Comparison of ENCODE assay signal across 8 cellular contexts in the genomic region with DNA sequence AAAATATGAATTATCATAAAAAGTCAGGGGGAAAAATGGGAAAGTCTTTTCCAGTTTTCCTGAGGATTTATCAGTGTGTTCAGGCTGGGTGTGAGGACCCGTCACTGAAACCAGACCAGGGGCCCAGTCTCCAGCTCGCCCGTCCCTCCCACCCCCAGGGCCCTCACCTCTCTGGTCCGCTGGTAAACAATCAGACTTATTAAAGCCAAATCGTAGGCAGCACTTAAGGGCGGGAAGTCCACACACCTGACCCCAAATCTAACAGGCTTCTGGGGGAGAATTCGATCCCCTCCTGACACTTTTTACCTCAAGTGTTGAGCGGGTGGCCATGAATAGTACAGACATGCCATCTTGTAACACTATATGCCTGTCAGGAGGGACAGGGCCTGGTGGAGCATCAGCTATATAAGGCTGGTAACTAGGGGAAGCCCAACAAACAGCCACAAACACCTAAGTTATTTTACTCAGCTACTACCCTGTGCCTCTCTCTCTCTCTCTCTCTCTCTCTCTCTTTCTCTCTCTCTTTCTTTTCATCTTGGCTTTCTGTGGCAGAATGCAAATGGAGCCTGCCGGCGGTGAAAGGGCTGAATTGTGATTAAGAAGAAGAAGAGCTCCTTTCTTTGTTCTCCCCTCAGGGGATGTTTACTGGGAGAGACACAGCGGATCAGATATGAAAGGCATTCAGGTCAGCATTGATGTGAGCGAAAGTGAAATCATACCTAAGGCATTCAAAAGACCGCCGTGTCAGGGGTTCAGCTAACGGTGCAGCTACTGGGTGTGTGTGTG. TPM values are rescaled to one million over a fixed set of nuclear protein-coding genes. Genes with fewer than 3 reads are reported as not detected.
DNase-seq lines count a peak whose midpoint lies in the region; ATAC-seq and TF ChIP-seq lines count a peak whose summit lies in the region.

No MANE protein-coding gene starts in this region.

- DNase-seq in CD8-positive, alpha-beta memory T cell, result peak in 4 of 5 donors; percentile 50 to 84 (median 66)
- no peak for DNase-seq in activated naive CD8-positive, alpha-beta T cell treated with anti-CD3 and anti-CD28 coated beads for 36 hours
- DNase-seq in smooth muscle cell (lab: John Stamatoyannopoulos, UW; ENCODE audit: unreplicated experiment) (no peak), 8988T (no peak)

- H3K9ac ChIP-seq in iPS-15b (ENCODE audit: low read depth, low read length) (no peak overlapping the region), smooth muscle cell (ENCODE audit: low read depth) (peak overlapping the region; percentile 98)

- no peaks in the 10 kb centered on the region for H3K9me3 ChIP-seq in CD8-positive, alpha-beta memory T cell (ENCODE audit: low read length)
- no peaks in the 10 kb centered on the region for H3K9me3 ChIP-seq in iPS-15b (ENCODE audit: control insufficient read depth, insufficient read depth, low read length)
- H3K9me3 ChIP-seq in smooth muscle cell (replicated peaks; ENCODE audit: low read depth), result no peaks in the 10 kb centered on the region

- H3K36me3 ChIP-seq in CD8-positive, alpha-beta memory T cell (ENCODE audit: insufficient read depth, low read length), result no peaks in the 10 kb centered on the region
- H3K36me3 ChIP-seq in iPS-15b (ENCODE audit: control insufficient read depth, insufficient read depth, low read length), result no peaks in the 10 kb centered on the region
- H3K36me3 ChIP-seq in smooth muscle cell (ENCODE audit: low read depth), result no peaks in the 10 kb centered on the region

- H3K9me3 Mint-ChIP-seq in CD8-positive, alpha-beta memory T cell, result peaks cover 0 to 2% (median 0%) of the 10 kb centered on the region in 5 donors
- no peaks in the 10 kb centered on the region for H3K9me3 Mint-ChIP-seq in activated naive CD8-positive, alpha-beta T cell treated with anti-CD3 and anti-CD28 coated beads for 36 hours

- H3K4me2 ChIP-seq in smooth muscle cell, result peak overlapping the region; percentile 91

- H3K4me1 Mint-ChIP-seq in CD8-positive, alpha-beta memory T cell, result peaks cover 73 to 95% (median 89%) of the 10 kb centered on the region in 3 donors
- peaks cover 33% of the 10 kb centered on the region for H3K4me1 Mint-ChIP-seq in activated naive CD8-positive, alpha-beta T cell treated with anti-CD3 and anti-CD28 coated beads for 36 hours

- H3K36me3 Mint-ChIP-seq in CD8-positive, alpha-beta memory T cell, result peaks cover 0 to 29% (median 2%) of the 10 kb centered on the region in 3 donors
- H3K36me3 Mint-ChIP-seq in activated naive CD8-positive, alpha-beta T cell treated with anti-CD3 and anti-CD28 coated beads for 36 hours, result no peaks in the 10 kb centered on the region

- peaks cover 22% of the 10 kb centered on the region for H3F3A ChIP-seq in smooth muscle cell (ENCODE audit: low read depth)

- H3K4me3 ChIP-seq in CD8-positive, alpha-beta memory T cell (ENCODE audit: low read length), result peak overlapping the region; percentile 33
- peak overlapping the region; percentile 38 for H3K4me3 ChIP-seq in iPS-15b (ENCODE audit: low read depth, low read length)
- H3K4me3 ChIP-seq in smooth muscle cell, result peak overlapping the region; percentile 82

- ATAC-seq in GM19452 (IDR thresholded peaks at IDR 0.05; ENCODE audit: unreplicated experiment), result peak; percentile 70
- ATAC-seq in HG03520 (IDR thresholded peaks at IDR 0.05; ENCODE audit: unreplicated experiment), result peak; percentile 76
- no peak for ATAC-seq in HG03354 (IDR thresholded peaks at IDR 0.05; ENCODE audit: poor library complexity, severe bottlenecking, unreplicated experiment)

- POLR2A ChIA-PET in CD8-positive, alpha-beta memory T cell (lab: Charles Lee), result interaction anchor here (0.6 to 1.3 kb wide), 10 partner anchors 12 to 424 kb away, joined by 3 to 8 read pairs (median 3); a partner anchor contains a TSS

- H4K20me1 ChIP-seq in smooth muscle cell (ENCODE audit: low read depth), result peaks cover 87% of the 10 kb centered on the region

- WGBS in smooth muscle cell (ENCODE audit: low lambda C conversion rate), result 3% methylated on average over 13 of the region's 15 CpGs

- H3K79me2 ChIP-seq in smooth muscle cell (ENCODE audit: low read depth), result peaks cover 100% of the 10 kb centered on the region

- H3K27ac Mint-ChIP-seq in CD8-positive, alpha-beta memory T cell, result peak overlapping the region; percentile 92 to 99 (median 93)
- H3K27ac Mint-ChIP-seq in activated naive CD8-positive, alpha-beta T cell treated with anti-CD3 and anti-CD28 coated beads for 36 hours, result peak overlapping the region; percentile 63

- no peak for TF ChIP-seq CTCF in smooth muscle cell (IDR thresholded peaks at IDR 0.05; ENCODE audit: borderline replicate concordance, insufficient read depth, poor library complexity, severe bottlenecking)

- peak overlapping the region; percentile 84 to 93 (median 89) for H3K4me3 Mint-ChIP-seq in CD8-positive, alpha-beta memory T cell
- H3K4me3 Mint-ChIP-seq in activated naive CD8-positive, alpha-beta T cell treated with anti-CD3 and anti-CD28 coated beads for 36 hours, result peak overlapping the region; percentile 22

- H3K27me3 ChIP-seq in CD8-positive, alpha-beta memory T cell (ENCODE audit: insufficient read depth, low read length, poor library complexity, severe bottlenecking), result peaks cover 4% of the 10 kb centered on the region
- peaks cover 78% of the 10 kb centered on the region for H3K27me3 ChIP-seq in iPS-15b (ENCODE audit: control insufficient read depth, insufficient read depth, low read length)
- H3K27me3 ChIP-seq in smooth muscle cell (ENCODE audit: low read depth), result no peaks in the 10 kb centered on the region

- H3K27me3 Mint-ChIP-seq in CD8-positive, alpha-beta memory T cell, result peaks cover 6 to 7% of the 10 kb centered on the region in 2 donors
- peaks cover 68% of the 10 kb centered on the region for H3K27me3 Mint-ChIP-seq in activated naive CD8-positive, alpha-beta T cell treated with anti-CD3 and anti-CD28 coated beads for 36 hours

- H3K27ac ChIP-seq in CD8-positive, alpha-beta memory T cell (ENCODE audit: low read depth, low read length), result peak overlapping the region; percentile 60
- H3K27ac ChIP-seq in smooth muscle cell (ENCODE audit: low read depth), result peak overlapping the region; percentile 98

- CTCF ChIA-PET in CD8-positive, alpha-beta memory T cell (lab: Charles Lee), result interaction anchor here (1.2 to 1.5 kb wide), 4 partner anchors 14 to 177 kb away, joined by 3 to 6 read pairs (median 3); no protein-coding TSS in a partner anchor

- H2AFZ ChIP-seq in smooth muscle cell (ENCODE audit: low read depth), result no peak overlapping the region

- H3K4me1 ChIP-seq in CD8-positive, alpha-beta memory T cell (ENCODE audit: insufficient read depth, low read length), result peaks cover 36% of the 10 kb centered on the region
- H3K4me1 ChIP-seq in iPS-15b (ENCODE audit: control insufficient read depth, insufficient read depth, low read length) (peaks cover 45% of the 10 kb centered on the region), smooth muscle cell (ENCODE audit: low read depth) (peaks cover 96% of the 10 kb centered on the region)

RNA-seq across cellular contexts. Expression of a gene that starts 9.5 kb away (rescaled TPM):
- 10 to 100 TPM; 32.7 to 35.8 TPM for total RNA-seq in CD8-positive, alpha-beta memory T cell
- polyA plus RNA-seq in CD8-positive, alpha-beta memory T cell, result 20.6 TPM
- total RNA-seq in activated naive CD8-positive, alpha-beta T cell treated with anti-CD3 and anti-CD28 coated beads for 36 hours, result 10 to 100 TPM in 1 of 2 experiments, 1 to 10 TPM in 1; 9.0 to 10.5 TPM
- 148 and 158 TPM in 2 replicates for total RNA-seq in smooth muscle cell
- polyA plus RNA-seq in smooth muscle cell, result 50.8 and 67.5 TPM in 2 replicates

Comparison
In these comparisons a context has a peak if more than half of its experiments do, and no peak if none do; other contexts are left out.
1. DNase-seq: peak in CD8-positive, alpha-beta memory T cell (4 of 5); none in activated naive CD8-positive, alpha-beta T cell treated with anti-CD3 and anti-CD28 coated beads for 36 hours (single experiment), smooth muscle cell (single experiment) and 8988T (single experiment).
2. Peak in every context shown above with its lines, with median percentiles within 50 percentile points of each other: H3K4me3 ChIP-seq.